Comparison of ENCODE assay signal across 1 cellular context in the genomic region with DNA sequence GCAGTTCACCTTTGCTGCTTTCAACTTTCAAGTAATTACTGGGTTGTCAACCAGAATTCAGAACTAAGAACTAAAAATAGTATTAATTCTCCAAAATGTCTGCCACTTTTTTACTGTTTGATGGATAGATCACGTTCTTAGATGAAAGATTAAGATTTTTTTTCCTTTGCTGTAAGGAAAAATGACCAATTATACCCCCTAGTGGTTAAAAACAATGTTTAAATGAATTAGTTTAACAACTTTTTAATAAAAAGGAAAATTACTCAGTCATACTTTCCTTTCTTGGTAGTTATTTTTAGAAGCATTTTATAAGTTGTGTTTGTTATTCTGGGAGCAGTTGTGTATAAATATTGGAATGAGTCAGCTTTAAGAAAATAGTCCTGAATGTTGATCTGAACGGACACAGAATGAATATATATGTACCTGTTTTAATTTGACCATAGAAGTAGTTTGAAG.
TF ChIP-seq lines count a peak whose summit lies in the region.

No MANE protein-coding gene starts in this region.

TF ChIP-seq in K562, 482 proteins besides CTCF, POLR2A, EP300 and RAD21 (continued from another document):
- TF ChIP-seq, protein P1, sequence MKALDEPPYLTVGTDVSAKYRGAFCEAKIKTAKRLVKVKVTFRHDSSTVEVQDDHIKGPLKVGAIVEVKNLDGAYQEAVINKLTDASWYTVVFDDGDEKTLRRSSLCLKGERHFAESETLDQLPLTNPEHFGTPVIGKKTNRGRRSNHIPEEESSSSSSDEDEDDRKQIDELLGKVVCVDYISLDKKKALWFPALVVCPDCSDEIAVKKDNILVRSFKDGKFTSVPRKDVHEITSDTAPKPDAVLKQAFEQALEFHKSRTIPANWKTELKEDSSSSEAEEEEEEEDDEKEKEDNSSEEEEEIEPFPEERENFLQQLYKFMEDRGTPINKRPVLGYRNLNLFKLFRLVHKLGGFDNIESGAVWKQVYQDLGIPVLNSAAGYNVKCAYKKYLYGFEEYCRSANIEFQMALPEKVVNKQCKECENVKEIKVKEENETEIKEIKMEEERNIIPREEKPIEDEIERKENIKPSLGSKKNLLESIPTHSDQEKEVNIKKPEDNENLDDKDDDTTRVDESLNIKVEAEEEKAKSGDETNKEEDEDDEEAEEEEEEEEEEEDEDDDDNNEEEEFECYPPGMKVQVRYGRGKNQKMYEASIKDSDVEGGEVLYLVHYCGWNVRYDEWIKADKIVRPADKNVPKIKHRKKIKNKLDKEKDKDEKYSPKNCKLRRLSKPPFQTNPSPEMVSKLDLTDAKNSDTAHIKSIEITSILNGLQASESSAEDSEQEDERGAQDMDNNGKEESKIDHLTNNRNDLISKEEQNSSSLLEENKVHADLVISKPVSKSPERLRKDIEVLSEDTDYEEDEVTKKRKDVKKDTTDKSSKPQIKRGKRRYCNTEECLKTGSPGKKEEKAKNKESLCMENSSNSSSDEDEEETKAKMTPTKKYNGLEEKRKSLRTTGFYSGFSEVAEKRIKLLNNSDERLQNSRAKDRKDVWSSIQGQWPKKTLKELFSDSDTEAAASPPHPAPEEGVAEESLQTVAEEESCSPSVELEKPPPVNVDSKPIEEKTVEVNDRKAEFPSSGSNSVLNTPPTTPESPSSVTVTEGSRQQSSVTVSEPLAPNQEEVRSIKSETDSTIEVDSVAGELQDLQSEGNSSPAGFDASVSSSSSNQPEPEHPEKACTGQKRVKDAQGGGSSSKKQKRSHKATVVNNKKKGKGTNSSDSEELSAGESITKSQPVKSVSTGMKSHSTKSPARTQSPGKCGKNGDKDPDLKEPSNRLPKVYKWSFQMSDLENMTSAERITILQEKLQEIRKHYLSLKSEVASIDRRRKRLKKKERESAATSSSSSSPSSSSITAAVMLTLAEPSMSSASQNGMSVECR (CRISPR knock-in tag; IDR thresholded peaks at IDR 0.05) = no peak
- TF ChIP-seq ZNF217 (CRISPR knock-in tag; IDR thresholded peaks at IDR 0.05) = no peak
- TF ChIP-seq ZNF384 (IDR thresholded peaks at IDR 0.05; ENCODE audit: low read depth, low read length) = peak; percentile 40
- TF ChIP-seq RBM25 (IDR thresholded peaks at IDR 0.05; ENCODE audit: low read depth, low read length, severe bottlenecking) = no peak
- TF ChIP-seq, protein P2, sequence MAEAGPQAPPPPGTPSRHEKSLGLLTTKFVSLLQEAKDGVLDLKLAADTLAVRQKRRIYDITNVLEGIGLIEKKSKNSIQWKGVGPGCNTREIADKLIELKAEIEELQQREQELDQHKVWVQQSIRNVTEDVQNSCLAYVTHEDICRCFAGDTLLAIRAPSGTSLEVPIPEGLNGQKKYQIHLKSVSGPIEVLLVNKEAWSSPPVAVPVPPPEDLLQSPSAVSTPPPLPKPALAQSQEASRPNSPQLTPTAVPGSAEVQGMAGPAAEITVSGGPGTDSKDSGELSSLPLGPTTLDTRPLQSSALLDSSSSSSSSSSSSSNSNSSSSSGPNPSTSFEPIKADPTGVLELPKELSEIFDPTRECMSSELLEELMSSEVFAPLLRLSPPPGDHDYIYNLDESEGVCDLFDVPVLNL (CRISPR knock-in tag; IDR thresholded peaks at IDR 0.05; ENCODE audit: low read depth) = no peak
- TF ChIP-seq BHLHE40 (IDR thresholded peaks at IDR 0.05; ENCODE audit: low read length) = peak; percentile 47; the same call in 1 of the 2 replicates
